ENCODE assay signal across 24 cellular contexts in the genomic region with DNA sequence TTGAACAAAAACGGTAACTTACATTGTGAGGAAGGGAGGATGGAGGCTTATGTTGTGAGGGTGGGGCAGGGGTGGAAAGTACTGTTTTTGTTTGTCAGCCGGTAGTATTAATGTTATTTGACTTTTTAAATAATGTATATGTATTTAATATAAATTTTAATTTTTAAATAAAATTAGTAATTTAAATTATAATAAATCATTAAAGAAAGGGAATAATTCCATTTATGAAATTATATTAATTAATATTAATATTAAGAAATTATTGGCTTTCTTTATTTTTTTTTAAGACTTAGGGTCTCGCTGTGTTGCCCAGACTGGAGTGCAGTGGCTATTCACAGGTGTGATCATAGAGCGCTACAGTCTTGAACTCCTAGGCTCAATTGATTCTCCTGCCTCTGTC.
"Had no signal": no experiment of that assay in that cellular context is flagged by ENCODE, and none has a peak within 500 bp of the region (broad histone marks: within the 10 kb centered on the region; RNA-seq: fewer than 3 reads in every experiment).

No MANE protein-coding gene starts in this region.

- H3K4me1 ChIP-seq: neural progenitor cell had no signal

- H3K4me2 ChIP-seq: neural progenitor cell had no signal

- H3K4me3 Mint-ChIP-seq: immature natural killer cell; memory B cell; mesothelial cell of epicardium; natural killer cell treated with Interleukin-12 subunit alpha and Interleukin-12 subunit beta and Interleukin-15 and Interleukin-18, amount 100 ng/mL, for 72 hours; neural progenitor cell; stimulated activated naive CD8-positive, alpha-beta T cell treated with anti-CD3 and anti-CD28 coated beads, Interleukin-15, Interleukin-2, amounts not matched to agents 100 ng/mL and 50 ng/mL, for 24 hours had no signal

- H3K36me3 ChIP-seq: left ventricle myocardium inferior, neural progenitor cell, ovary, right atrium auricular region had no signal

- DNase-seq: dorsolateral prefrontal cortex; effector memory CD4-positive, alpha-beta T cell; glutamatergic neuron; immature natural killer cell; left cardiac atrium; left ventricle myocardium inferior; lower lobe of right lung; nucleus accumbens; ovary; sigmoid colon; stimulated activated CD4-positive, alpha-beta T cell treated with anti-CD3 and anti-CD28 coated beads, Interleukin-12 subunit alpha, Interleukin-12 subunit beta, amount 100 ng/mL, for 4 hours had no signal

- H3K4me1 Mint-ChIP-seq: neural progenitor cell had no signal

- H3K27ac ChIP-seq: coronary artery, dorsolateral prefrontal cortex, epithelial cell of prostate, esophagus muscularis mucosa, gastroesophageal sphincter, left ventricle myocardium inferior, lower lobe of right lung, neural progenitor cell, ovary, right atrium auricular region, sigmoid colon, skin epidermis, tibial nerve had no signal

- H3K4me3 ChIP-seq: coronary artery, dorsolateral prefrontal cortex, esophagus muscularis mucosa, gastroesophageal sphincter, left ventricle myocardium inferior, lower lobe of right lung, neural progenitor cell, ovary, right atrium auricular region, sigmoid colon, skin epidermis, tibial nerve had no signal

- H3K27me3 Mint-ChIP-seq: memory B cell; natural killer cell treated with Interleukin-12 subunit alpha and Interleukin-12 subunit beta and Interleukin-15 and Interleukin-18, amount 100 ng/mL, for 72 hours; stimulated activated naive CD8-positive, alpha-beta T cell treated with anti-CD3 and anti-CD28 coated beads, Interleukin-15, Interleukin-2, amounts not matched to agents 100 ng/mL and 50 ng/mL, for 24 hours had no signal

- H3K36me3 Mint-ChIP-seq: natural killer cell treated with Interleukin-12 subunit alpha and Interleukin-12 subunit beta and Interleukin-15 and Interleukin-18, amount 100 ng/mL, for 72 hours had no signal

- H3K9me3 ChIP-seq: esophagus muscularis mucosa, gastroesophageal sphincter, left ventricle myocardium inferior, lower lobe of right lung, ovary, right atrium auricular region, sigmoid colon, tibial nerve had no signal

- H3K9me3 Mint-ChIP-seq: immature natural killer cell; memory B cell; natural killer cell treated with Interleukin-12 subunit alpha and Interleukin-12 subunit beta and Interleukin-15 and Interleukin-18, amount 100 ng/mL, for 72 hours; neural progenitor cell; stimulated activated naive CD8-positive, alpha-beta T cell treated with anti-CD3 and anti-CD28 coated beads, Interleukin-15, Interleukin-2, amounts not matched to agents 100 ng/mL and 50 ng/mL, for 24 hours had no signal

- H3K27me3 ChIP-seq: dorsolateral prefrontal cortex, esophagus muscularis mucosa, gastroesophageal sphincter, neural progenitor cell, ovary, right atrium auricular region, sigmoid colon, tibial nerve had no signal

- FAIRE-seq: keratinocyte had no signal

- H3K27ac Mint-ChIP-seq: natural killer cell treated with Interleukin-12 subunit alpha and Interleukin-12 subunit beta and Interleukin-15 and Interleukin-18, amount 100 ng/mL, for 72 hours; neural progenitor cell had no signal

- ATAC-seq: gastroesophageal sphincter; left cardiac atrium; lower lobe of right lung; natural killer cell treated with Interleukin-12 subunit alpha and Interleukin-12 subunit beta and Interleukin-15 and Interleukin-18, amount 100 ng/mL, for 72 hours had no signal

- H3K9ac ChIP-seq: neural progenitor cell had no signal
